In genomic region chr10:112983444-112984056, GRCh38 we compare ENCODE assay signal across 23 cellular contexts. TPM values are rescaled to one million over a fixed set of nuclear protein-coding genes. Genes with fewer than 3 reads are reported as not detected.
DNase-seq lines count a peak whose midpoint lies in the region; FAIRE-seq and TF ChIP-seq lines count a peak whose summit lies in the region.
"Had no signal": no experiment of that assay in that cellular context is flagged by ENCODE, and none has a peak within 500 bp of the region (broad histone marks: within the 10 kb centered on the region; RNA-seq: fewer than 3 reads in every experiment).

No MANE protein-coding gene starts in this region.

- H2BK20ac ChIP-seq in H9 (ENCODE audit: low read depth, low read length, poor library complexity, severe bottlenecking) (no peak overlapping the region), H1 (ENCODE audit: low read length) (no peak overlapping the region)

- H2BK120ac ChIP-seq in H9 (ENCODE audit: low read depth, low read length, poor library complexity, severe bottlenecking) (no peak overlapping the region), H1 (replicated peaks; ENCODE audit: low read depth, low read length) (no peak overlapping the region), neuronal stem cell (ENCODE audit: low read depth, low read length) (no peak overlapping the region)

- H3K14ac ChIP-seq in H9 (ENCODE audit: insufficient read depth, low read length) (no peak overlapping the region), H1 (ENCODE audit: insufficient read length) (no peak overlapping the region), neuronal stem cell (ENCODE audit: low read length) (no peak overlapping the region)

- TF ChIP-seq POLR2A in H1 (IDR thresholded peaks at IDR 0.05; ENCODE audit: control extremely low read depth in 1 of 2, low read depth in 2 of 2, low read length in 2 of 2) = peak in 1 of 2 experiments; percentile 33; a peak in 1 of 3 replicates

- no peak for FAIRE-seq in H1 (lab: Jason Lieb, UNC)
- FAIRE-seq: GM12878, HTR-8/SVneo had no signal

- H3K4ac ChIP-seq in H9 (ENCODE audit: low read depth, low read length) (no peak overlapping the region), H1 (replicated peaks; ENCODE audit: insufficient read length, low read depth, low read length) (no peak overlapping the region), neuronal stem cell (ENCODE audit: low read length) (no peak overlapping the region)

- H3K18ac ChIP-seq in H9 (ENCODE audit: insufficient read length, low read depth, low read length) = no peak overlapping the region
- H3K18ac ChIP-seq in H1 (ENCODE audit: extremely low read depth, low read length) = no peak overlapping the region
- H3K18ac ChIP-seq in neuronal stem cell (ENCODE audit: low read length) = no peak overlapping the region

- no peak overlapping the region for H3K4me3 Mint-ChIP-seq in H9
- H3K4me3 Mint-ChIP-seq: CD4-positive, alpha-beta T cell had no signal

- H3K36me3 ChIP-seq in BLaER1 (peaks cover 18% of the 10 kb centered on the region; the same call in 1 of the 2 replicates), H1 (ENCODE audit: control insufficient read depth in 2 of 4, insufficient read depth in 4 of 4, low read length in 3 of 4) (peaks cover 0 to 18% (median 0%) of the 10 kb centered on the region in 4 experiments; a peak in 3 of 8 replicates), neuronal stem cell (replicated peaks in 1 of 2; ENCODE audit: control insufficient read depth in 2 of 2, insufficient read depth in 2 of 2, low read length in 2 of 2) (peaks cover 0 to 70% of the 10 kb centered on the region in 2 donors)

- H3K23ac ChIP-seq in H9 (ENCODE audit: insufficient read length, low read depth, low read length) (no peak overlapping the region), H1 (ENCODE audit: insufficient read length) (no peak overlapping the region), neuronal stem cell (ENCODE audit: low read depth, low read length, poor library complexity) (no peak overlapping the region)

- H3K23me2 ChIP-seq in H9 (ENCODE audit: insufficient read length, low read depth, low read length, poor library complexity, severe bottlenecking) (no peaks in the 10 kb centered on the region), H1 (ENCODE audit: low read depth, low read length) (no peaks in the 10 kb centered on the region)

- CTCF ChIA-PET in H1 (lab: Charles Lee; ENCODE audit: partially characterized antibody) = interaction anchor here (0.5 to 1.6 kb wide), 6 partner anchors 9 to 113 kb away, joined by 3 to 5 read pairs (median 3); no protein-coding TSS in a partner anchor

- no peak overlapping the region for H2AK5ac ChIP-seq in H9 (ENCODE audit: insufficient read length, low read length)
- H2AK5ac ChIP-seq in H1 (ENCODE audit: low read depth, low read length) = no peak overlapping the region
- H2AK5ac ChIP-seq in neuronal stem cell (ENCODE audit: low read depth, low read length) = no peak overlapping the region

- H3K9ac ChIP-seq in BLaER1 (no peak overlapping the region), H9 (ENCODE audit: extremely low read depth, insufficient read length, low read length) (no peak overlapping the region), H1 (replicated peaks in 1 of 4; ENCODE audit: extremely low read depth in 1 of 4, low read depth in 3 of 4, low read length in 3 of 4) (peak overlapping the region in 1 of 4 experiments; percentile 5; a peak in 1 of 7 replicates), neuronal stem cell (ENCODE audit: low read depth, low read length, poor library complexity) (no peak overlapping the region)

- H2BK12ac ChIP-seq in H9 (ENCODE audit: insufficient read length, low read depth, low read length) (no peak overlapping the region), H1 (ENCODE audit: low read depth, low read length) (no peak overlapping the region), neuronal stem cell (ENCODE audit: low read length) (no peak overlapping the region)

- no peaks in the 10 kb centered on the region for H3K27me3 Mint-ChIP-seq in H9 (ENCODE audit: low read depth)

- peaks cover 24% of the 10 kb centered on the region; the same call in 1 of the 2 replicates for H3K79me2 ChIP-seq in H9 (ENCODE audit: insufficient read depth, low read length)
- H3K79me2 ChIP-seq in H1 (ENCODE audit: control insufficient read depth in 1 of 2, insufficient read depth in 2 of 2, low read length in 2 of 2) = peaks cover 26 to 95% of the 10 kb centered on the region in 2 experiments

- POLR2A ChIA-PET in H1 (lab: Charles Lee; ENCODE audit: partially characterized antibody) = interaction anchor here (0.7 to 6.2 kb wide), 7 partner anchors 7 to 90 kb away, joined by 3 to 38 read pairs (median 5); no protein-coding TSS in a partner anchor

- H3T11ph ChIP-seq in H9 (ENCODE audit: low read length) = no peak overlapping the region

- H3K9me3 ChIP-seq in BLaER1 (no peaks in the 10 kb centered on the region), H9 (ENCODE audit: control insufficient read depth, low read depth, low read length) (no peaks in the 10 kb centered on the region), H1 (ENCODE audit: insufficient read depth in 2 of 2, low read depth in 1 of 2, low read length in 1 of 2) (no peaks in the 10 kb centered on the region), neuronal stem cell (replicated peaks in 1 of 2; ENCODE audit: control insufficient read depth in 2 of 2, insufficient read depth in 1 of 2, low read depth in 1 of 2, low read length in 2 of 2) (no peaks in the 10 kb centered on the region)

- H3K4me1 ChIP-seq in BLaER1 (peaks cover 61% of the 10 kb centered on the region), H9 (ENCODE audit: insufficient read depth, low read length) (peaks cover 8% of the 10 kb centered on the region), H1 (replicated peaks in 1 of 4; ENCODE audit: control insufficient read depth in 3 of 4, insufficient read depth in 4 of 4, low read length in 3 of 4) (peaks cover 12 to 39% (median 21%) of the 10 kb centered on the region in 4 experiments), neuronal stem cell (ENCODE audit: control insufficient read depth in 2 of 2, insufficient read depth in 1 of 2, low read depth in 1 of 2, low read length in 2 of 2) (peaks cover 0 to 26% of the 10 kb centered on the region in 2 donors)

- no peak for TF ChIP-seq RAD21 in H1 (IDR thresholded peaks at IDR 0.05 in 1 of 2, conservative IDR thresholded peaks at IDR 0.05 in 1 of 2; ENCODE audit: low read depth in 2 of 2, low read length in 2 of 2)

- H2BK15ac ChIP-seq in H9 (ENCODE audit: low read depth, low read length) (no peak overlapping the region), H1 (ENCODE audit: low read length) (no peak overlapping the region), neuronal stem cell (ENCODE audit: low read length) (no peak overlapping the region)

- H4K91ac ChIP-seq in H9 (ENCODE audit: insufficient read length, low read depth, low read length) = no peak overlapping the region
- no peak overlapping the region for H4K91ac ChIP-seq in H1 (replicated peaks; ENCODE audit: insufficient read length, low read length)
- no peak overlapping the region for H4K91ac ChIP-seq in neuronal stem cell (ENCODE audit: low read depth, low read length, poor library complexity)

- H4K8ac ChIP-seq in H9 (replicated peaks; ENCODE audit: insufficient read length, low read depth, low read length) (no peak overlapping the region), H1 (ENCODE audit: extremely low read depth, insufficient read depth, low read length) (no peak overlapping the region; the same call in 1 of the 2 replicates), neuronal stem cell (ENCODE audit: low read depth, low read length) (no peak overlapping the region)

- H3K27ac Mint-ChIP-seq in H9 = peak overlapping the region in 2 of 3 experiments; percentile 51 to 74; a peak in 4 of 7 replicates
- H3K27ac Mint-ChIP-seq: CD4-positive, alpha-beta T cell had no signal

- H2BK5ac ChIP-seq in H9 (ENCODE audit: insufficient read length, low read length) = no peak overlapping the region
- H2BK5ac ChIP-seq in H1 (ENCODE audit: low read depth, low read length) = peak overlapping the region; percentile 42; the same call in 1 of the 2 replicates
- H2BK5ac ChIP-seq in neuronal stem cell (ENCODE audit: low read length) = no peak overlapping the region

- H3K27ac ChIP-seq in BLaER1 (no peak overlapping the region), H9 (ENCODE audit: insufficient read length, low read depth, low read length) (no peak overlapping the region), H1 (ENCODE audit: low read depth, low read length) (no peak overlapping the region), neuronal stem cell (replicated peaks; ENCODE audit: low read length) (peak overlapping the region; percentile 31)
- H3K27ac ChIP-seq: PC-9, RWPE1, SK-N-MC had no signal

- H3K9me3 Mint-ChIP-seq in H9 = no peaks in the 10 kb centered on the region
- H3K9me3 Mint-ChIP-seq: CD4-positive, alpha-beta T cell had no signal

- H3K4me3 ChIP-seq in BLaER1 = no peak overlapping the region
- no peak overlapping the region for H3K4me3 ChIP-seq in H1 (ENCODE audit: extremely low read depth in 1 of 4, insufficient read depth in 2 of 4, low read depth in 3 of 4, low read length in 4 of 4)
- no peak overlapping the region for H3K4me3 ChIP-seq in neuronal stem cell (ENCODE audit: low read length in 2 of 2)
- H3K4me3 ChIP-seq: GM12878, PC-9, SK-N-MC had no signal

- no CpG with 5 or more reads among the region's 9 CpGs for WGBS in H9 (ENCODE audit: extremely low coverage, insufficient read length, low lambda C conversion rate)
- WGBS in H1 (ENCODE audit: extremely low coverage in 1 of 2, insufficient coverage in 1 of 2, insufficient read length in 1 of 2, insufficient replicate concordance in 2 of 2, low coverage in 1 of 2, low lambda C conversion rate in 2 of 2, missing lambda C conversion rate in 1 of 2), 2 experiments = 89% methylated on average over 9 of the region's 9 CpGs; no CpG with 5 or more reads in 1 of the 2 experiments
- no CpG with 5 or more reads among the region's 9 CpGs for WGBS in neuronal stem cell (ENCODE audit: extremely low coverage in 2 of 2, insufficient read length in 2 of 2, insufficient replicate concordance in 1 of 2), 2 donors

- H3K56ac ChIP-seq in H9 (ENCODE audit: insufficient read length, low read depth, low read length) (no peak overlapping the region), H1 (replicated peaks; ENCODE audit: insufficient read length, low read depth, low read length) (no peak overlapping the region)

- peaks cover 10% of the 10 kb centered on the region; the same call in 1 of the 2 replicates for H3K27me3 ChIP-seq in BLaER1
- H3K27me3 ChIP-seq in H9 (ENCODE audit: insufficient read depth, low read length) = no peaks in the 10 kb centered on the region
- H3K27me3 ChIP-seq in H1 (replicated peaks in 1 of 4; ENCODE audit: control insufficient read depth in 3 of 4, extremely low read depth in 1 of 4, insufficient read depth in 3 of 4, low read length in 3 of 4) = no peaks in the 10 kb centered on the region
- no peaks in the 10 kb centered on the region for H3K27me3 ChIP-seq in neuronal stem cell (ENCODE audit: control insufficient read depth in 3 of 3, insufficient read depth in 3 of 3, low read depth in 1 of 3, low read length in 3 of 3)

- H3K79me1 ChIP-seq in H9 (ENCODE audit: insufficient read depth, low read depth, low read length, poor library complexity, severe bottlenecking) (peaks cover 10% of the 10 kb centered on the region), H1 (ENCODE audit: low read depth, low read length) (peaks cover 17% of the 10 kb centered on the region), neuronal stem cell (ENCODE audit: low read depth, low read length) (peaks cover 6% of the 10 kb centered on the region)

- peaks cover 1 to 37% (median 23%) of the 10 kb centered on the region in 3 experiments; a peak in 5 of 7 replicates for H3K36me3 Mint-ChIP-seq in H9 (ENCODE audit: insufficient read depth in 1 of 3, low read depth in 3 of 3)

- no peak for TF ChIP-seq CTCF in H9 (conservative IDR thresholded peaks at IDR 0.05)
- TF ChIP-seq CTCF in H1 (IDR thresholded peaks at IDR 0.05; ENCODE audit: control extremely low read depth in 1 of 3, insufficient read depth in 1 of 3, low read depth in 1 of 3, low read length in 3 of 3) = no peak

- DNase-seq in H9 (no peak), H1 (ENCODE audit: low read depth in 1 of 2, low spot score in 2 of 2) (no peak), neuronal stem cell (ENCODE audit: low spot score) (no peak), A172 (ENCODE audit: low spot score) (no peak), iPS-NIHi7 (ENCODE audit: extremely low spot score) (no peak), iPS-NIHi11 (ENCODE audit: low spot score) (no peak)
- DNase-seq: CD4-positive, alpha-beta T cell; COR-L47; DMS79 treated with DMSO at 0.1 percent for 48 hours; H7; KG1; NCI-H1417; NCI-H187; NCI-H2107; NCI-H446 treated with DMSO at 0.1 percent for 48 hours; NCI-H526 treated with DMSO at 0.1 percent for 48 hours; PC-9; SHP77 treated with DMSO at 0.1 percent for 48 hours had no signal

- peaks cover 79 to 84% of the 10 kb centered on the region in 2 experiments for H3K4me1 Mint-ChIP-seq in H9

- H2AFZ ChIP-seq in H9 (ENCODE audit: low read length) (no peak overlapping the region), H1 (ENCODE audit: low read length) (no peak overlapping the region), neuronal stem cell (ENCODE audit: low read length) (no peak overlapping the region)
- H2AFZ ChIP-seq: PC-9 had no signal

- TF ChIP-seq EP300 in H1 (IDR thresholded peaks at IDR 0.05; ENCODE audit: borderline replicate concordance in 1 of 2, low read depth in 2 of 2, low read length in 2 of 2) = no peak

- no peak overlapping the region for H4K5ac ChIP-seq in H9 (ENCODE audit: insufficient read length, low read depth, low read length)
- no peak overlapping the region for H4K5ac ChIP-seq in H1 (ENCODE audit: insufficient read length, low read depth, low read length)

- H4K20me1 ChIP-seq in BLaER1 (peaks cover 100% of the 10 kb centered on the region), H9 (ENCODE audit: control insufficient read depth, insufficient read depth, insufficient read length) (no peaks in the 10 kb centered on the region), H1 (replicated peaks in 1 of 2; ENCODE audit: control insufficient read depth in 1 of 2, insufficient read depth in 2 of 2, low read length in 2 of 2) (peaks cover 18 to 35% of the 10 kb centered on the region in 2 experiments)

- H3K4me2 ChIP-seq in BLaER1 (peak overlapping the region; percentile 29), H9 (ENCODE audit: insufficient read depth, insufficient read length, low read length) (no peak overlapping the region), H1 (ENCODE audit: insufficient read depth in 1 of 2, low read depth in 2 of 2, low read length in 2 of 2) (no peak overlapping the region), neuronal stem cell (ENCODE audit: insufficient read depth, low read length, poor library complexity, severe bottlenecking) (no peak overlapping the region)
- H3K4me2 ChIP-seq: PC-9 had no signal

RNA-seq across cellular contexts. Expression of gene TCF7L2, which starts 33.5 kb away (rescaled TPM):
- total RNA-seq in H9 (2021) = 71.1 and 73.0 TPM in 2 replicates
- 63.7 and 67.3 TPM in 2 replicates for total RNA-seq in H1 (2021; fragmentation: NEBNext Ultra II Directional; extraction: Animal tissue kit (Norgen Biotek cat#: 25700))
- 33.9 and 52.6 TPM in 2 replicates for polyA plus RNA-seq in H1 (2011; rRNA removed)
- polyA plus RNA-seq in H1 (2011; cell fraction: cytosol; rRNA removed) = 15.1 TPM
- polyA plus RNA-seq in H1 (2011; cell fraction: nucleus; rRNA removed) = 89.0 TPM
- 60.9 to 109 TPM (median 93.0 TPM) in 4 replicates for polyA plus RNA-seq in H1 (2012, experiment 1 of 2)
- 26.5 TPM for polyA plus RNA-seq in H1 (2012, experiment 2 of 2)
- 79.6 TPM for polyA plus RNA-seq in H1 (2013, experiment 1 of 2)
- polyA plus RNA-seq in H1 (2013, experiment 2 of 2) = 75.5 TPM
- 33.9 and 38.1 TPM in 2 replicates for polyA minus RNA-seq in H1 (2011; rRNA and poly(A)+ RNA removed)
- 58.9 TPM for polyA minus RNA-seq in H1 (2011; cell fraction: cytosol; rRNA and poly(A)+ RNA removed)
- 106 TPM for polyA minus RNA-seq in H1 (2011; cell fraction: nucleus; rRNA and poly(A)+ RNA removed)
- 67.4 TPM for polyA plus RNA-seq in neuronal stem cell (2013, experiment 1 of 2)
- 70.5 TPM for polyA plus RNA-seq in neuronal stem cell (2013, experiment 2 of 2)
- total RNA-seq in A172 (2014; rRNA removed; shearing (Covaris generic)) = 3.0 TPM in 2 replicates

Comparison
In these comparisons a context has a peak if more than half of its experiments do, and no peak if none do; other contexts are left out.
1. RNA of gene TCF7L2, which starts 33.5 kb away (total RNA-seq): 71.1 to 73.0 TPM in H9 and 63.7 to 67.3 TPM in H1; 3.0 TPM in A172; every median in the first group is over 10 times any median in the second.